19 cellular contexts compared by ENCODE assay signal in genomic region chr2:65030933-65031332, GRCh38. TPM values are rescaled to one million over a fixed set of nuclear protein-coding genes. Genes with fewer than 3 reads are reported as not detected.
DNase-seq lines count a peak whose midpoint lies in the region; ATAC-seq and TF ChIP-seq lines count a peak whose summit lies in the region.
"Had no signal": no experiment of that assay in that cellular context is flagged by ENCODE, and none has a peak within 500 bp of the region (broad histone marks: within the 10 kb centered on the region; RNA-seq: fewer than 3 reads in every experiment).

No MANE protein-coding gene starts in this region.

- peaks cover 22% of the 10 kb centered on the region for H3K4me1 ChIP-seq in CD8-positive, alpha-beta T cell (ENCODE audit: insufficient read depth, low read length)
- peaks cover 22 to 30% of the 10 kb centered on the region in 2 donors for H3K4me1 ChIP-seq in mucosa of rectum (ENCODE audit: control insufficient read depth in 2 of 2, insufficient read depth in 2 of 2, low read length in 2 of 2)
- peaks cover 6% of the 10 kb centered on the region for H3K4me1 ChIP-seq in right cardiac atrium (ENCODE audit: control insufficient read depth, insufficient read depth, low read length)

- 85% methylated on average over 3 of the region's 3 CpGs for WGBS in right cardiac atrium

- H3K27me3 Mint-ChIP-seq in CD8-positive, alpha-beta T cell (ENCODE audit: low read depth): no peaks in the 10 kb centered on the region
- H3K27me3 Mint-ChIP-seq: activated CD4-positive, alpha-beta T cell treated with anti-CD3 and anti-CD28 coated beads, Interleukin-2, amount 10 ng/mL, durations not matched to agents 24 days and 14 days had no signal

- ATAC-seq in CD8-positive, alpha-beta T cell: no peak
- ATAC-seq in GM19035 (IDR thresholded peaks at IDR 0.05; ENCODE audit: unreplicated experiment) (peak; percentile 6), right cardiac atrium (no peak), HG02759 (IDR thresholded peaks at IDR 0.05; ENCODE audit: unreplicated experiment) (no peak)

- no peaks in the 10 kb centered on the region for H3K9me3 ChIP-seq in CD8-positive, alpha-beta T cell (ENCODE audit: low read length)
- H3K9me3 ChIP-seq in SU-DHL-6 (ENCODE audit: insufficient read depth, low read length): no peaks in the 10 kb centered on the region
- no peaks in the 10 kb centered on the region for H3K9me3 ChIP-seq in mucosa of rectum (ENCODE audit: control insufficient read depth in 2 of 2, low read length in 2 of 2)
- H3K9me3 ChIP-seq in right cardiac atrium (ENCODE audit: control insufficient read depth, low read length): no peaks in the 10 kb centered on the region
- H3K9me3 ChIP-seq: ascending aorta, esophagus squamous epithelium, psoas muscle had no signal

- H3F3A ChIP-seq in SU-DHL-6 (ENCODE audit: insufficient read depth): peaks cover 56% of the 10 kb centered on the region

- H3K4me3 Mint-ChIP-seq in CD8-positive, alpha-beta T cell: peak overlapping the region; percentile 32

- TF ChIP-seq CTCF in CD8-positive, alpha-beta T cell (IDR thresholded peaks at IDR 0.05): no peak
- no peak for TF ChIP-seq CTCF in SU-DHL-6 (IDR thresholded peaks at IDR 0.05; ENCODE audit: insufficient read depth, low read length, poor library complexity, severe bottlenecking)

- H3K9ac ChIP-seq in SU-DHL-6 (ENCODE audit: low read length) (peak overlapping the region; percentile 64), mucosa of rectum (ENCODE audit: low read depth in 1 of 2, low read length in 2 of 2) (peak overlapping the region; percentile 45 to 57)

- H3K27me3 ChIP-seq in CD8-positive, alpha-beta T cell (ENCODE audit: insufficient read depth, low read length): no peaks in the 10 kb centered on the region
- H3K27me3 ChIP-seq in SU-DHL-6 (ENCODE audit: low read length): no peaks in the 10 kb centered on the region
- no peaks in the 10 kb centered on the region for H3K27me3 ChIP-seq in mucosa of rectum (ENCODE audit: control insufficient read depth in 2 of 2, insufficient read depth in 2 of 2, low read length in 2 of 2)
- no peaks in the 10 kb centered on the region for H3K27me3 ChIP-seq in right cardiac atrium (ENCODE audit: control insufficient read depth, insufficient read depth)
- H3K27me3 ChIP-seq: ascending aorta, esophagus squamous epithelium had no signal

- POLR2A ChIA-PET in CD8-positive, alpha-beta T cell (lab: Charles Lee): interaction anchor here (1.0 kb wide), 1 partner anchor 22 kb away, joined by 4 read pairs; no protein-coding TSS in a partner anchor

- no peaks in the 10 kb centered on the region for H3K9me3 Mint-ChIP-seq in CD8-positive, alpha-beta T cell
- H3K9me3 Mint-ChIP-seq: activated CD4-positive, alpha-beta T cell treated with anti-CD3 and anti-CD28 coated beads, Interleukin-2, amount 10 ng/mL, durations not matched to agents 24 days and 14 days; activated T-cell treated with anti-CD3 and anti-CD28 coated beads, Interleukin-2, amount 50 U/mL, for 4 hours; natural killer cell had no signal

- no peaks in the 10 kb centered on the region for H3K9me2 ChIP-seq in SU-DHL-6 (replicated peaks; ENCODE audit: insufficient read depth, low read length)

- H3K27ac ChIP-seq in CD8-positive, alpha-beta T cell (ENCODE audit: low read depth, low read length): no peak overlapping the region
- H3K27ac ChIP-seq in SU-DHL-6 (ENCODE audit: low read depth, low read length) (peak overlapping the region; percentile 96), mucosa of rectum (ENCODE audit: low read depth in 2 of 2, low read length in 2 of 2) (peak overlapping the region; percentile 86 to 90), right cardiac atrium (ENCODE audit: low read length) (no peak overlapping the region)
- H3K27ac ChIP-seq: ascending aorta, C4-2B, psoas muscle had no signal

- peaks cover 26% of the 10 kb centered on the region for H3K4me1 Mint-ChIP-seq in CD8-positive, alpha-beta T cell (ENCODE audit: low read depth)

- H3K36me3 ChIP-seq in CD8-positive, alpha-beta T cell (ENCODE audit: insufficient read depth, low read length): no peaks in the 10 kb centered on the region
- H3K36me3 ChIP-seq in SU-DHL-6 (ENCODE audit: low read length) (no peaks in the 10 kb centered on the region), mucosa of rectum (ENCODE audit: control insufficient read depth in 2 of 2, insufficient read depth in 2 of 2, low read length in 2 of 2) (no peaks in the 10 kb centered on the region)
- H3K36me3 ChIP-seq: ascending aorta, esophagus squamous epithelium had no signal

- no peaks in the 10 kb centered on the region for H4K20me1 ChIP-seq in SU-DHL-6 (ENCODE audit: low read depth, low read length)

- H3K4me2 ChIP-seq in SU-DHL-6 (ENCODE audit: low read depth, low read length, poor library complexity, severe bottlenecking): peak overlapping the region; percentile 80

- H3K4me3 ChIP-seq in CD8-positive, alpha-beta T cell (ENCODE audit: low read depth, low read length): no peak overlapping the region
- H3K4me3 ChIP-seq in SU-DHL-6 (ENCODE audit: insufficient read depth, low read length, poor library complexity, severe bottlenecking): peak overlapping the region; percentile 49
- peak overlapping the region; percentile 33 to 69 for H3K4me3 ChIP-seq in mucosa of rectum (ENCODE audit: low read length in 2 of 2)
- no peak overlapping the region for H3K4me3 ChIP-seq in right cardiac atrium (ENCODE audit: low read length)
- H3K4me3 ChIP-seq: ascending aorta, psoas muscle had no signal

- CTCF ChIA-PET in CD8-positive, alpha-beta T cell (lab: Charles Lee): interaction anchor here (0.9 to 6.5 kb wide), 6 partner anchors 9 to 113 kb away, joined by 3 to 66 read pairs (median 4); no protein-coding TSS in a partner anchor

- peak overlapping the region; percentile 20 for H3K27ac Mint-ChIP-seq in CD8-positive, alpha-beta T cell
- H3K27ac Mint-ChIP-seq: activated CD4-positive, alpha-beta T cell treated with anti-CD3 and anti-CD28 coated beads, Interleukin-2, amount 10 ng/mL, durations not matched to agents 24 days and 14 days had no signal

- no peak for DNase-seq in CD8-positive, alpha-beta T cell
- no peak for DNase-seq in NCI-H526 treated with DMSO at 0.1 percent for 48 hours (lab: John Stamatoyannopoulos, UW)
- no peak for DNase-seq in right cardiac atrium
- DNase-seq in NCI-H226: no peak
- DNase-seq: activated CD4-positive, alpha-beta T cell treated with anti-CD3 and anti-CD28 coated beads, Interleukin-2, amount 10 ng/mL, durations not matched to agents 24 days and 14 days; activated T-cell treated with anti-CD3 and anti-CD28 coated beads, Interleukin-2, amount 50 U/mL, for 4 hours; esophagus squamous epithelium; IMR-90; natural killer cell; NCI-H1417 treated with DMSO at 0.1 percent for 48 hours; NCI-H524; psoas muscle; SW 1271 had no signal

- no peak overlapping the region for H2AFZ ChIP-seq in SU-DHL-6 (ENCODE audit: low read depth, low read length, severe bottlenecking)

- intact Hi-C loops in CD8-positive, alpha-beta T cell (cut with DNase I, micrococcal nuclease): loop anchor here in 1 of 2 experiments (5.0 kb wide), 1 partner anchor 44 kb away; the partner anchor contains the start of gene SLC1A4
- intact Hi-C loops in right cardiac atrium (cut with DNase I): no loop called here

- no peaks in the 10 kb centered on the region for H3K79me2 ChIP-seq in SU-DHL-6 (ENCODE audit: insufficient read depth, low read length)

- peaks cover 4% of the 10 kb centered on the region for H3K36me3 Mint-ChIP-seq in CD8-positive, alpha-beta T cell
- H3K36me3 Mint-ChIP-seq: natural killer cell had no signal

RNA-seq across cellular contexts. Expression of gene CEP68, which starts 25.3 kb away (rescaled TPM):
- 10 to 100 TPM; 19.9 to 20.5 TPM for total RNA-seq in CD8-positive, alpha-beta T cell
- 10 to 100 TPM; 12.0 to 19.3 (median 15.1) TPM for total RNA-seq in right cardiac atrium
- polyA plus RNA-seq in right cardiac atrium: 8.6 TPM

RNA-seq across cellular contexts. Expression of gene SLC1A4, which starts 41.7 kb away (rescaled TPM):
- total RNA-seq in CD8-positive, alpha-beta T cell: 1 to 10 TPM; 3.1 to 4.2 TPM
- total RNA-seq in right cardiac atrium: 1 to 10 TPM; 3.6 to 5.6 (median 4.3) TPM
- polyA plus RNA-seq in right cardiac atrium: 1.2 TPM

Comparison
In these comparisons a context has a peak if more than half of its experiments do, and no peak if none do; other contexts are left out.
1. H3K27ac ChIP-seq: peak in SU-DHL-6 (single experiment) and mucosa of rectum (2 of 2); none in CD8-positive, alpha-beta T cell (single experiment) and right cardiac atrium (single experiment).
2. H3K4me3 ChIP-seq: peak in SU-DHL-6 (single experiment) and mucosa of rectum (2 of 2); none in CD8-positive, alpha-beta T cell (single experiment) and right cardiac atrium (single experiment).